Comparison of ENCODE assay signal across 27 cellular contexts in the genomic region with DNA sequence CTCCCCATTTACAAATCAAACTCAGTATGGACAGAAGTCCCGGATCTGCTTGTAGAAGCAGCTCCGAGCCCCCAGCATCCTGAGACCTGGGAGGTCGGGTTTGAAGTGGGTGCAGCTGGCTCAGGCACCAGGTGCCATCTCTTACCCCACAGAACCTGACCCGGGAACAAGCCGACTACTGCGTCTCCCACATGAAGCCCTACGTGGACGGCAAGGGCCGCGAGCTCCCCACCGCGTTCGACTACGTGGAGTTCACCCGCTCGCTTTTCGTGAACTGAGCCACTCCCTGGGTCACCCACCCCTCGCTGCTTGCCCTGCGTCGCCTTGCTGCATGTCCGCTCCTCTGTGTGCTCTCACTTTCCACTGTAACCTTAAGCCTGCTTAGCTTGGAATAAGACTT. TPM values are rescaled to one million over a fixed set of nuclear protein-coding genes. Genes with fewer than 3 reads are reported as not detected.
DNase-seq lines count a peak whose midpoint lies in the region; ATAC-seq, FAIRE-seq and TF ChIP-seq lines count a peak whose summit lies in the region.
"Had no signal": no experiment of that assay in that cellular context is flagged by ENCODE, and none has a peak within 500 bp of the region (broad histone marks: within the 10 kb centered on the region; RNA-seq: fewer than 3 reads in every experiment).

No MANE protein-coding gene starts in this region.

- no peaks in the 10 kb centered on the region for H3K9me3 Mint-ChIP-seq in activated naive CD8-positive, alpha-beta T cell treated with anti-CD3 and anti-CD28 coated beads for 36 hours
- H3K9me3 Mint-ChIP-seq: stimulated activated memory B cell treated with anti-CD40 and anti-IgM and Interleukin-4, amounts not matched to agents 10 μg/mL and 1 μg/mL and 100 μg/mL, for 72 hours; T-helper 2 cell treated with Interferon-gamma antibody and Interleukin-4, amounts not matched to agents 5 μg/mL and 100 μg/mL, for 36 hours had no signal

- H3K4me1 Mint-ChIP-seq in activated naive CD8-positive, alpha-beta T cell treated with anti-CD3 and anti-CD28 coated beads for 36 hours = no peaks in the 10 kb centered on the region
- H3K4me1 Mint-ChIP-seq: activated CD8-positive, alpha-beta memory T cell treated with anti-CD3 and anti-CD28 coated beads, Interleukin-2, amount 10 ng/mL, durations not matched to agents 7 days and 5 days; stimulated activated memory B cell treated with anti-CD40 and anti-IgM and Interleukin-4, amounts not matched to agents 10 μg/mL and 1 μg/mL and 100 μg/mL, for 72 hours had no signal

- no peaks in the 10 kb centered on the region for H3K9me3 ChIP-seq in A673 (ENCODE audit: low read depth, low read length, poor library complexity, severe bottlenecking)
- H3K9me3 ChIP-seq in HCT116 (ENCODE audit: control insufficient read depth in 1 of 2, insufficient read depth in 1 of 2, low read depth in 1 of 2, low read length in 2 of 2) = no peaks in the 10 kb centered on the region
- H3K9me3 ChIP-seq in GM12878 (replicated peaks; ENCODE audit: control insufficient read depth, insufficient read depth, low read length) = no peaks in the 10 kb centered on the region
- H3K9me3 ChIP-seq in mucosa of descending colon = no peaks in the 10 kb centered on the region
- H3K9me3 ChIP-seq: adrenal gland had no signal

- H3K27ac Mint-ChIP-seq in activated naive CD8-positive, alpha-beta T cell treated with anti-CD3 and anti-CD28 coated beads for 36 hours = no peak overlapping the region
- H3K27ac Mint-ChIP-seq: activated CD8-positive, alpha-beta memory T cell treated with anti-CD3 and anti-CD28 coated beads, Interleukin-2, amount 10 ng/mL, durations not matched to agents 7 days and 5 days; stimulated activated memory B cell treated with anti-CD40 and anti-IgM and Interleukin-4, amounts not matched to agents 10 μg/mL and 1 μg/mL and 100 μg/mL, for 72 hours had no signal

- TF ChIP-seq RAD21 in HCT116 (IDR thresholded peaks at IDR 0.05; ENCODE audit: low read depth) (no peak), GM12878 (IDR thresholded peaks at IDR 0.05; ENCODE audit: insufficient read depth, low read depth, low read length) (no peak)

- H3K4me1 ChIP-seq in A673 (ENCODE audit: insufficient read depth, low read length, poor library complexity, severe bottlenecking) = no peaks in the 10 kb centered on the region
- peaks cover 24 to 46% of the 10 kb centered on the region in 2 experiments for H3K4me1 ChIP-seq in HCT116 (ENCODE audit: control insufficient read depth in 1 of 2, insufficient read depth in 2 of 2, low read length in 2 of 2)
- H3K4me1 ChIP-seq in GM12878 (ENCODE audit: control insufficient read depth, insufficient read depth, low read length) = no peaks in the 10 kb centered on the region
- peaks cover 18% of the 10 kb centered on the region for H3K4me1 ChIP-seq in mucosa of descending colon (ENCODE audit: low read depth)

- CTCF ChIA-PET in A673 (lab: Charles Lee) = no interaction called here
- CTCF ChIA-PET in HCT116 (lab: Charles Lee) = no interaction called here
- CTCF ChIA-PET in GM12878 (lab: Yijun Ruan, JAX) = no interaction called here

- no peaks in the 10 kb centered on the region for H4K20me1 ChIP-seq in HCT116 (ENCODE audit: insufficient read depth)
- H4K20me1 ChIP-seq in GM12878 (ENCODE audit: control insufficient read depth, insufficient read depth) = no peaks in the 10 kb centered on the region; the same call in 1 of the 2 replicates

- BruUV-seq in A673 (replicated peaks; lab: Mats Ljungman, UMichigan) (TSS peak; percentile 98), HCT116 (replicated peaks; lab: Mats Ljungman, UMichigan) (TSS peak; percentile 61), GM12878 (replicated peaks; lab: Mats Ljungman, UMichigan) (TSS peak; percentile 93)

- no peak for FAIRE-seq in GM12878 (lab: Jason Lieb, UNC)
- FAIRE-seq: GM12891, islet of Langerhans had no signal

- RAD21 ChIA-PET in HCT116 (lab: Charles Lee; ENCODE audit: low non-redundant PET in 1 of 2, low total read pairs in 2 of 2, uncharacterized antibody in 2 of 2, unreplicated experiment in 2 of 2) (no interaction called here), GM12878 (lab: Charles Lee; ENCODE audit: unreplicated experiment) (no interaction called here)

- H3K27ac ChIP-seq in A673 (ENCODE audit: low read depth, low read length, poor library complexity, severe bottlenecking) (no peak overlapping the region), HCT116 (ENCODE audit: low read depth, low read length) (no peak overlapping the region), GM12878 (ENCODE audit: control insufficient read depth, insufficient read depth) (no peak overlapping the region)
- H3K27ac ChIP-seq: adrenal gland, brain microvascular endothelial cell, HL-60, VCaP had no signal

- H3K27me3 ChIP-seq in A673 (replicated peaks; ENCODE audit: insufficient read depth, low read depth, low read length, poor library complexity) (no peaks in the 10 kb centered on the region), HCT116 (ENCODE audit: insufficient read depth, low read length) (no peaks in the 10 kb centered on the region), GM12878 (replicated peaks in 1 of 2; ENCODE audit: control insufficient read depth in 2 of 2, insufficient read depth in 2 of 2, low read length in 1 of 2) (no peaks in the 10 kb centered on the region)
- H3K27me3 ChIP-seq: adrenal gland, brain microvascular endothelial cell had no signal

- 94% methylated on average over 21 of the region's 21 CpGs for WGBS in GM12878 (ENCODE audit: insufficient coverage, insufficient replicate concordance, low lambda C conversion rate, missing lambda C conversion rate)

- H3K36me3 ChIP-seq in A673 (ENCODE audit: insufficient read depth, low read length, poor library complexity, severe bottlenecking) = peaks cover 87% of the 10 kb centered on the region
- peaks cover 15 to 45% of the 10 kb centered on the region in 2 experiments for H3K36me3 ChIP-seq in HCT116 (ENCODE audit: control insufficient read depth in 1 of 2, insufficient read depth in 2 of 2, low read length in 2 of 2)
- peaks cover 0 to 24% of the 10 kb centered on the region in 2 experiments; a peak in 3 of 4 replicates for H3K36me3 ChIP-seq in GM12878 (ENCODE audit: control insufficient read depth in 2 of 2, insufficient read depth in 2 of 2, low read length in 1 of 2)
- peaks cover 12% of the 10 kb centered on the region for H3K36me3 ChIP-seq in mucosa of descending colon (ENCODE audit: low read depth)

- H3K9ac ChIP-seq in HCT116 (ENCODE audit: low read length) (no peak overlapping the region), GM12878 (ENCODE audit: control insufficient read depth, insufficient read depth, low read length) (no peak overlapping the region)

- POLR2A ChIA-PET in A673 (lab: Charles Lee; ENCODE audit: low non-redundant PET) = no interaction called here
- POLR2A ChIA-PET in HCT116 (lab: Charles Lee) = no interaction called here
- POLR2A ChIA-PET in GM12878 (lab: Charles Lee) = no interaction called here

- no peak overlapping the region for H2AFZ ChIP-seq in HCT116 (ENCODE audit: low read depth, low read length, poor library complexity, severe bottlenecking)
- H2AFZ ChIP-seq in GM12878 (ENCODE audit: control insufficient read depth, low read depth, low read length) = no peak overlapping the region

- TF ChIP-seq POLR2A in HCT116 (IDR thresholded peaks at IDR 0.05; ENCODE audit: borderline replicate concordance, extremely low read depth, insufficient read depth, insufficient read length) = no peak
- TF ChIP-seq POLR2A in GM12878 (IDR thresholded peaks at IDR 0.05; ENCODE audit: low read depth, low read length) = 0 out of 2 replicates have a peak, but pooled peaks have one; percentile 22

- H3K27me3 Mint-ChIP-seq in activated naive CD8-positive, alpha-beta T cell treated with anti-CD3 and anti-CD28 coated beads for 36 hours = no peaks in the 10 kb centered on the region
- H3K27me3 Mint-ChIP-seq: activated CD8-positive, alpha-beta memory T cell treated with anti-CD3 and anti-CD28 coated beads, Interleukin-2, amount 10 ng/mL, durations not matched to agents 7 days and 5 days; stimulated activated memory B cell treated with anti-CD40 and anti-IgM and Interleukin-4, amounts not matched to agents 10 μg/mL and 1 μg/mL and 100 μg/mL, for 72 hours had no signal

- DNase-seq in A673 (ENCODE audit: low spot score) = no peak
- DNase-seq in HCT116 (ENCODE audit: low read depth, low spot score) = no peak
- no peak for DNase-seq in GM12878 (ENCODE audit: low read depth, low spot score)
- DNase-seq in mucosa of descending colon = peak in 2 of 3 donors; percentile 19 to 49
- DNase-seq in omental fat pad (ENCODE audit: low spot score) = no peak
- no peak for DNase-seq in activated naive CD8-positive, alpha-beta T cell treated with anti-CD3 and anti-CD28 coated beads for 36 hours
- DNase-seq in T1000 (lab: John Stamatoyannopoulos, UW) = no peak
- DNase-seq: activated CD4-positive, alpha-beta T cell treated with anti-CD3 and anti-CD28 coated beads, Interleukin-2, amount 50 U/mL, for 1 hour; activated CD8-positive, alpha-beta memory T cell treated with anti-CD3 and anti-CD28 coated beads, Interleukin-2, amount 10 ng/mL, durations not matched to agents 7 days and 5 days; activated effector memory CD4-positive, alpha-beta T cell treated with Interleukin-2 at 50 U/mL for 16 hours; brain microvascular endothelial cell; C1 segment of cervical spinal cord; dermis blood vessel endothelial cell; NCI-H1092; NCI-H187; NCI-H526; stimulated activated CD4-positive, alpha-beta T cell treated with anti-CD3 and anti-CD28 coated beads, Interleukin-2, amount 100 ng/mL, for 48 hours had no signal

- H3K36me3 Mint-ChIP-seq in activated naive CD8-positive, alpha-beta T cell treated with anti-CD3 and anti-CD28 coated beads for 36 hours = peaks cover 6% of the 10 kb centered on the region

- H3K4me3 Mint-ChIP-seq in activated naive CD8-positive, alpha-beta T cell treated with anti-CD3 and anti-CD28 coated beads for 36 hours = no peak overlapping the region
- H3K4me3 Mint-ChIP-seq: activated CD8-positive, alpha-beta memory T cell treated with anti-CD3 and anti-CD28 coated beads, Interleukin-2, amount 10 ng/mL, durations not matched to agents 7 days and 5 days; stimulated activated memory B cell treated with anti-CD40 and anti-IgM and Interleukin-4, amounts not matched to agents 10 μg/mL and 1 μg/mL and 100 μg/mL, for 72 hours; T-helper 2 cell treated with Interferon-gamma antibody and Interleukin-4, amounts not matched to agents 5 μg/mL and 100 μg/mL, for 36 hours had no signal

- ATAC-seq in HCT116 = no peak
- no peak for ATAC-seq in GM12878
- ATAC-seq in mucosa of descending colon = no peak
- no peak for ATAC-seq in omental fat pad (ENCODE audit: low FRiP score)
- no peak for ATAC-seq in HG03025 (IDR thresholded peaks at IDR 0.05; ENCODE audit: low FRiP score, unreplicated experiment)
- ATAC-seq: activated CD8-positive, alpha-beta memory T cell treated with anti-CD3 and anti-CD28 coated beads, Interleukin-2, amount 10 ng/mL, durations not matched to agents 7 days and 5 days; SK-N-SH treated with all-trans-retinoic acid at 6 μM for 48 hours; stimulated activated memory B cell treated with anti-CD40 and anti-IgM and Interleukin-4, amounts not matched to agents 10 μg/mL and 1 μg/mL and 100 μg/mL, for 72 hours had no signal

- peaks cover 29% of the 10 kb centered on the region for H3K79me2 ChIP-seq in HCT116 (ENCODE audit: insufficient read depth, low read length)
- no peaks in the 10 kb centered on the region for H3K79me2 ChIP-seq in GM12878 (ENCODE audit: control insufficient read depth, insufficient read depth, low read length)

- TF ChIP-seq CTCF in A673 (conservative IDR thresholded peaks at IDR 0.05; ENCODE audit: low read depth, low read length) (no peak), HCT116 (IDR thresholded peaks at IDR 0.05 in 2 of 3, conservative IDR thresholded peaks at IDR 0.05 in 1 of 3; ENCODE audit: borderline replicate concordance in 1 of 3, insufficient read depth in 1 of 3, low read depth in 2 of 3, low read length in 2 of 3) (no peak), GM12878 (IDR thresholded peaks at IDR 0.05 in 2 of 3, conservative IDR thresholded peaks at IDR 0.05 in 1 of 3; ENCODE audit: control insufficient read depth in 2 of 3, extremely low read depth in 1 of 3, insufficient read depth in 1 of 3, low read depth in 3 of 3, low read length in 3 of 3) (no peak), mucosa of descending colon (IDR thresholded peaks at IDR 0.05) (no peak), omental fat pad (IDR thresholded peaks at IDR 0.05) (no peak)

- H3K4me3 ChIP-seq in A673 (ENCODE audit: low read depth, low read length, poor library complexity, severe bottlenecking) (no peak overlapping the region), HCT116 (replicated peaks in 1 of 2; ENCODE audit: low read depth in 1 of 2, low read length in 2 of 2) (no peak overlapping the region), GM12878 (no peak overlapping the region), mucosa of descending colon (no peak overlapping the region)
- H3K4me3 ChIP-seq: adrenal gland, skin epidermis had no signal

- intact Hi-C loops in A673 (cut with micrococcal nuclease; ENCODE audit: unreplicated experiment) = no loop called here
- intact Hi-C loops in HCT116 (cut with micrococcal nuclease) = no loop called here
- intact Hi-C loops in GM12878 (cut with micrococcal nuclease; ENCODE audit: unreplicated experiment) = no loop called here
- intact Hi-C loops in mucosa of descending colon (cut with DNase I, micrococcal nuclease) = no loop called here

- H3K9me2 ChIP-seq in HCT116 (ENCODE audit: insufficient read depth) = no peaks in the 10 kb centered on the region

- TF ChIP-seq EP300 in GM12878 (IDR thresholded peaks at IDR 0.05; ENCODE audit: borderline replicate concordance in 1 of 2, control insufficient read depth in 1 of 2, low read depth in 2 of 2, low read length in 2 of 2) = no peak

- H3K4me2 ChIP-seq in HCT116 (ENCODE audit: low read length) = no peak overlapping the region
- no peak overlapping the region for H3K4me2 ChIP-seq in GM12878 (ENCODE audit: control insufficient read depth, insufficient read depth)

- SMC1A ChIA-PET in GM12878 (lab: Charles Lee; ENCODE audit: uncharacterized antibody, unreplicated experiment) = interaction anchor here (0.9 to 1.1 kb wide), 2 partner anchors 24 to 51 kb away, joined by 3 to 4 read pairs; no protein-coding TSS in a partner anchor

- in situ Hi-C loops in GM12878 (cut with MboI) = no loop called here

RNA-seq across cellular contexts. Expression of a gene that starts 23.6 kb away (rescaled TPM):
- total RNA-seq in A673 (2021) = 135 TPM in 2 replicates
- total RNA-seq in HCT116 (2021; ENCODE audit: unreplicated experiment) = 155 TPM
- 150 and 152 TPM in 2 replicates for polyA plus RNA-seq in HCT116 (2012)
- total RNA-seq in GM12878 (2013; cell fraction: nucleolus; rRNA removed) = 32.1 and 34.2 TPM in 2 replicates
- 91.1 and 109 TPM in 2 replicates for total RNA-seq in GM12878 (2014; rRNA removed)
- 18.4 and 19.7 TPM in 2 replicates for total RNA-seq in GM12878 (2014; rRNA removed; fragmentation: Illumina TruSeq; extraction: Trizol)
- total RNA-seq in GM12878 (2021) = 61.0 and 64.7 TPM in 2 replicates
- polyA plus RNA-seq in GM12878 (2011; ENCODE audit: low read depth) = 7.8 TPM
- 15.4 and 31.2 TPM in 2 replicates for polyA plus RNA-seq in GM12878 (2011; rRNA removed)
- polyA plus RNA-seq in GM12878 (2011; cell fraction: cytosol; rRNA removed) = 56.6 and 87.5 TPM in 2 replicates
- polyA plus RNA-seq in GM12878 (2011; cell fraction: nucleus; rRNA removed) = 148 and 152 TPM in 2 replicates
- polyA plus RNA-seq in GM12878 (2012) = 27.3 and 36.1 TPM in 2 replicates
- 2.4 and 11.1 TPM in 2 replicates for polyA plus RNA-seq in GM12878 (2014; fragmentation: Illumina TruSeq; extraction: Trizol)
- polyA plus RNA-seq in GM12878 (2014; fragmentation: Nextera tagmentation; extraction: Ambion mirVana) = 1 to 10 TPM in 1 of 2 experiments, under 1 TPM in 1; 0.89 to 2.3 TPM
- polyA plus RNA-seq in GM12878 (2014; rRNA removed) = 84.1 and 95.5 TPM in 2 replicates
- 100 to 1,000 TPM in 1 of 2 experiments, 10 to 100 TPM in 1; 88.0 to 118 TPM for polyA plus RNA-seq in GM12878 (2016; fragmentation: Nextera tagmentation; extraction: Ambion mirVana)
- 23.1 and 53.1 TPM in 2 replicates for polyA minus RNA-seq in GM12878 (2011; rRNA and poly(A)+ RNA removed)
- 24.2 and 25.3 TPM in 2 replicates for polyA minus RNA-seq in GM12878 (2011; cell fraction: cytosol; rRNA and poly(A)+ RNA removed)
- polyA minus RNA-seq in GM12878 (2011; cell fraction: nucleus; rRNA and poly(A)+ RNA removed) = 27.9 and 38.6 TPM in 2 replicates
- total RNA-seq in mucosa of descending colon = 10 to 100 TPM; 36.7 to 46.3 (median 43.7) TPM
- 10 to 100 TPM; 12.8 to 24.7 (median 21.3) TPM for total RNA-seq in omental fat pad
- 10 to 100 TPM; 34.3 to 38.1 TPM for total RNA-seq in activated naive CD8-positive, alpha-beta T cell treated with anti-CD3 and anti-CD28 coated beads for 36 hours

RNA-seq across cellular contexts. Expression of a gene that starts 56.0 kb away (rescaled TPM):
- total RNA-seq in A673 (2021) (942 and 1,009 TPM in 2 replicates), HCT116 (2021; ENCODE audit: unreplicated experiment) (595 TPM), GM12878 (2014; rRNA removed) (345 and 493 TPM in 2 replicates), GM12878 (2014; rRNA removed; fragmentation: Illumina TruSeq; extraction: Trizol) (676 and 706 TPM in 2 replicates), GM12878 (2021) (503 and 533 TPM in 2 replicates), mucosa of descending colon (100 to 1,000 TPM; 174 to 272 (median 212) TPM), omental fat pad (100 to 1,000 TPM; 112 to 226 (median 139) TPM)
- polyA plus RNA-seq in HCT116 (2012) = 271 and 320 TPM in 2 replicates
- 113 and 116 TPM in 2 replicates for total RNA-seq in GM12878 (2013; cell fraction: nucleolus; rRNA removed)
- polyA plus RNA-seq in GM12878 (2011; ENCODE audit: low read depth) = 200 TPM
- polyA plus RNA-seq in GM12878 (2011; rRNA removed) (305 and 466 TPM in 2 replicates), GM12878 (2014; fragmentation: Illumina TruSeq; extraction: Trizol) (597 and 873 TPM in 2 replicates), GM12878 (2014; fragmentation: Nextera tagmentation; extraction: Ambion mirVana) (100 to 1,000 TPM; 314 to 450 TPM), GM12878 (2014; rRNA removed) (274 and 284 TPM in 2 replicates), GM12878 (2016; fragmentation: Nextera tagmentation; extraction: Ambion mirVana) (100 to 1,000 TPM; 440 to 466 TPM)
- polyA plus RNA-seq in GM12878 (2011; cell fraction: cytosol; rRNA removed) = 97.5 and 103 TPM in 2 replicates
- polyA plus RNA-seq in GM12878 (2011; cell fraction: nucleus; rRNA removed) = 103 and 128 TPM in 2 replicates
- polyA plus RNA-seq in GM12878 (2012) = 315 and 365 TPM in 2 replicates
- 143 and 207 TPM in 2 replicates for polyA minus RNA-seq in GM12878 (2011; rRNA and poly(A)+ RNA removed)
- 162 and 163 TPM in 2 replicates for polyA minus RNA-seq in GM12878 (2011; cell fraction: cytosol; rRNA and poly(A)+ RNA removed)
- polyA minus RNA-seq in GM12878 (2011; cell fraction: nucleus; rRNA and poly(A)+ RNA removed) = 58.5 and 94.0 TPM in 2 replicates
- 100 to 1,000 TPM; 953 to 971 TPM for total RNA-seq in activated naive CD8-positive, alpha-beta T cell treated with anti-CD3 and anti-CD28 coated beads for 36 hours

Comparison
In these comparisons a context has a peak if more than half of its experiments do, and no peak if none do; other contexts are left out.
1. DNase-seq: peak in mucosa of descending colon (2 of 3); none in A673 (single experiment), HCT116 (single experiment), GM12878 (single experiment), omental fat pad (single experiment), activated naive CD8-positive, alpha-beta T cell treated with anti-CD3 and anti-CD28 coated beads for 36 hours (single experiment) and T1000 (single experiment).